ENCODE assay signal across 11 cellular contexts in the genomic region with DNA sequence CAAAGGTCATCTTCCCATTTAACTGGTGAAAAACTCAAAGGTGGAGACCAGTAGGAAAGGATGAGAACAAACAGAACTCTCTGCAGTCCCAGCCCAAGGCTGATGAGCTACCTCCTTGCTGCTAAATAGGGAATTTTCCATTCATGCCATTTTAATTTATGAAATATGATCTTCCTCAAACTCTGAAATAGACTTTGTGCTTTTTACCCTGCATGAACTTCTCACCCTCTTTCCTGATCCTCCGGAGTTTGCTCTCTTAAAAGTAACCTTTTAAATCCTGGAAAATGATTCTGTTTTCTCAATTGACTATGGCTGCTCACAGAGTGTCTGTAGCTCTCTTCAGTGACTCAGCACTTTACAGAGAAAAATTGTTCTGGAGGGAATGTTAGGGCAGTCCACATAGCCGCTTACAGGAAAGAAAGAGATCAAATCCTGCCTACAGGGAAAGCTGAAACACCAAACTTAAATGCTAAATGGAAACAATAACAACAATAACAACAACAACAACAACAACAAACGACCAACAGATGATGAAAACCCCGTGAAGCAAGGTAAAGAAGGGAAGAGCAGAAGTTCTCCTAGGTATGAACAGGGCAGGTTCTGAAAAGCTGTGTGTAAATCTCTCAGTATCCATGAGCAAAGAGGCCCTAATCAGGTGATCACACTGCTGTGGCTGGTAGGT.
DNase-seq lines count a peak whose midpoint lies in the region; ATAC-seq and TF ChIP-seq lines count a peak whose summit lies in the region.
"Had no signal": no experiment of that assay in that cellular context is flagged by ENCODE, and none has a peak within 500 bp of the region (broad histone marks: within the 10 kb centered on the region; RNA-seq: fewer than 3 reads in every experiment).

No MANE protein-coding gene starts in this region.

- no peaks in the 10 kb centered on the region for H3K36me3 ChIP-seq in ACC112 (ENCODE audit: insufficient read depth, low read length)
- H3K36me3 ChIP-seq in endodermal cell (ENCODE audit: control insufficient read depth, insufficient read depth, low read length): no peaks in the 10 kb centered on the region

- peak overlapping the region; percentile 14 for H3K27ac ChIP-seq in ACC112 (ENCODE audit: low read depth, low read length)
- H3K27ac ChIP-seq in endodermal cell (ENCODE audit: low read depth, low read length): no peak overlapping the region

- ATAC-seq in GM18498 (IDR thresholded peaks at IDR 0.05; ENCODE audit: unreplicated experiment) (no peak), HG02981 (IDR thresholded peaks at IDR 0.05; ENCODE audit: unreplicated experiment) (no peak), GM21447 (IDR thresholded peaks at IDR 0.05; ENCODE audit: unreplicated experiment) (no peak)
- no peak for ATAC-seq in activated T-helper 17 cell treated with anti-CD3 and anti-CD28 coated beads, Interleukin-2, amount 50 U/mL, for 72 hours (replicated peaks)

- DNase-seq in LHCN-M2 (ENCODE audit: low read depth) (peak; percentile 42), endodermal cell (no peak)
- DNase-seq: activated CD4-positive, CD25-positive, alpha-beta regulatory T cell treated with anti-CD3 and anti-CD28 coated beads, Interleukin-2, amount 50 U/mL, for 72 hours; CD4-positive, CD25-positive, alpha-beta regulatory T cell; NCI-H524 treated with DMSO at 0.1 percent for 48 hours had no signal

- H3K27me3 Mint-ChIP-seq in endodermal cell (ENCODE audit: insufficient read depth) (no peaks in the 10 kb centered on the region), nephron (ENCODE audit: low read depth) (no peaks in the 10 kb centered on the region)
- H3K27me3 Mint-ChIP-seq in activated T-helper 17 cell treated with anti-CD3 and anti-CD28 coated beads, Interleukin-2, amount 50 U/mL, for 72 hours: no peaks in the 10 kb centered on the region

- no peaks in the 10 kb centered on the region for H3K9me3 ChIP-seq in endodermal cell (ENCODE audit: control insufficient read depth, low read length)

- peaks cover 12% of the 10 kb centered on the region for H3K4me1 ChIP-seq in ACC112 (ENCODE audit: control insufficient read depth, insufficient read depth, low read length, unreplicated experiment)
- no peaks in the 10 kb centered on the region for H3K4me1 ChIP-seq in endodermal cell (ENCODE audit: control insufficient read depth, insufficient read depth, low read length)

- H3K27me3 ChIP-seq in ACC112 (ENCODE audit: insufficient read depth, low read length) (no peaks in the 10 kb centered on the region), endodermal cell (ENCODE audit: control insufficient read depth, insufficient read depth, low read length, poor library complexity, severe bottlenecking) (no peaks in the 10 kb centered on the region)

- H3K9ac ChIP-seq in endodermal cell (ENCODE audit: extremely low read depth, low read length, poor library complexity, severe bottlenecking): no peak overlapping the region

- H3K36me3 Mint-ChIP-seq in endodermal cell (ENCODE audit: low read depth): no peaks in the 10 kb centered on the region
- no peaks in the 10 kb centered on the region for H3K36me3 Mint-ChIP-seq in nephron (ENCODE audit: low read depth)
- H3K36me3 Mint-ChIP-seq in activated T-helper 17 cell treated with anti-CD3 and anti-CD28 coated beads, Interleukin-2, amount 50 U/mL, for 72 hours (ENCODE audit: low read depth): no peaks in the 10 kb centered on the region
- H3K36me3 Mint-ChIP-seq: CD4-positive, CD25-positive, alpha-beta regulatory T cell had no signal

- 85 to 100% methylated on average over 1 to 4 of the region's 4 CpGs for WGBS in endodermal cell (ENCODE audit: insufficient coverage in 1 of 2, insufficient read length in 1 of 2), 2 experiments

- H3K4me3 Mint-ChIP-seq in endodermal cell (no peak overlapping the region), nephron (no peak overlapping the region)
- no peak overlapping the region for H3K4me3 Mint-ChIP-seq in activated T-helper 17 cell treated with anti-CD3 and anti-CD28 coated beads, Interleukin-2, amount 50 U/mL, for 72 hours
- H3K4me3 Mint-ChIP-seq: CD4-positive, CD25-positive, alpha-beta regulatory T cell had no signal

- H3K79me2 ChIP-seq in ACC112 (ENCODE audit: control insufficient read depth, insufficient read depth, low read length, unreplicated experiment): no peaks in the 10 kb centered on the region

- H2AFZ ChIP-seq in ACC112 (ENCODE audit: low read length, unreplicated experiment): peak overlapping the region; percentile 97

- H3K27ac Mint-ChIP-seq in endodermal cell (peak overlapping the region; percentile 67), nephron (peak overlapping the region; percentile 38 to 69 (median 62))
- H3K27ac Mint-ChIP-seq in activated T-helper 17 cell treated with anti-CD3 and anti-CD28 coated beads, Interleukin-2, amount 50 U/mL, for 72 hours: no peak overlapping the region

- TF ChIP-seq CTCF in endodermal cell (conservative IDR thresholded peaks at IDR 0.05): no peak
- TF ChIP-seq CTCF in nephron (IDR thresholded peaks at IDR 0.05; ENCODE audit: unreplicated experiment in 3 of 3): no peak

- no peak overlapping the region for H3K4me3 ChIP-seq in ACC112 (ENCODE audit: low read depth, low read length)
- H3K4me3 ChIP-seq in endodermal cell (ENCODE audit: low read length): no peak overlapping the region

- H3K9me3 Mint-ChIP-seq in endodermal cell (no peaks in the 10 kb centered on the region), nephron (no peaks in the 10 kb centered on the region)
- no peaks in the 10 kb centered on the region for H3K9me3 Mint-ChIP-seq in activated T-helper 17 cell treated with anti-CD3 and anti-CD28 coated beads, Interleukin-2, amount 50 U/mL, for 72 hours

- peaks cover 14% of the 10 kb centered on the region for H3K4me1 Mint-ChIP-seq in endodermal cell
- H3K4me1 Mint-ChIP-seq in nephron: peaks cover 21% of the 10 kb centered on the region
- H3K4me1 Mint-ChIP-seq in activated T-helper 17 cell treated with anti-CD3 and anti-CD28 coated beads, Interleukin-2, amount 50 U/mL, for 72 hours: no peaks in the 10 kb centered on the region
- H3K4me1 Mint-ChIP-seq: CD4-positive, CD25-positive, alpha-beta regulatory T cell had no signal
